10 cellular contexts compared by ENCODE assay signal in the genomic region with DNA sequence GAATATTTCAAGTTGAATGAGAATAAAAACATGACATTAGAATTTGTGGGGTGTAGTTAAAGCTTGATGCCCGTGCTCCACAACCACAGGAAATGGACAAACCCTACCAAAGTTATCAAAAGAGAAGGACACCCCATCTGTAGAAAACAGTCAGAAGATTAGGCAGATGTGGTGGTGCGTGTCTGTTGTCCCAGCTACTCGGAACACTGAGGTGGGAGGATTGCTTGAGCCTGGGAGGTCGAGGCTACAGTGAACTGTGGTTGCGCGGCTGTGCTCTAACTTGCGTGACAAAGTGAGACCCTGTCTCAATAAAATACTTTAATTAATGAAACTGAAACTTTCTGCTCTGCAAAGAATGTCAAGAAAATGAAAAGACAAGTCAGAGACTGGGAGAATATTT. TPM values are rescaled to one million over a fixed set of nuclear protein-coding genes. Genes with fewer than 3 reads are reported as not detected.
A peak's percentile ranks its signal among the peaks of the same experiment; 100 is the strongest.
DNase-seq lines count a peak whose midpoint lies in the region; ATAC-seq, FAIRE-seq and TF ChIP-seq lines count a peak whose summit lies in the region.
"Had no signal": no experiment of that assay in that cellular context is flagged by ENCODE, and none has a peak within 500 bp of the region (broad histone marks: within the 10 kb centered on the region; RNA-seq: fewer than 3 reads in every experiment).

No MANE protein-coding gene starts in this region.

- no peak for TF ChIP-seq RAD21 in H1 (IDR thresholded peaks at IDR 0.05 in 1 of 2, conservative IDR thresholded peaks at IDR 0.05 in 1 of 2; ENCODE audit: low read depth in 2 of 2, low read length in 2 of 2)

- H3K4me1 ChIP-seq in PC-3 (ENCODE audit: insufficient read depth, low read length) (peaks cover 33% of the 10 kb centered on the region), H1 (replicated peaks in 1 of 4; ENCODE audit: control insufficient read depth in 3 of 4, insufficient read depth in 4 of 4, low read length in 3 of 4) (peaks cover 4 to 15% (median 7%) of the 10 kb centered on the region in 4 experiments; a peak in 5 of 7 replicates), rectal smooth muscle tissue (ENCODE audit: control insufficient read depth, insufficient read depth, low read length) (no peaks in the 10 kb centered on the region), right lobe of liver (no peaks in the 10 kb centered on the region)

- DNase-seq in PC-3 (no peak), H1 (ENCODE audit: low read depth in 1 of 2, low spot score in 2 of 2) (no peak), NCI-H2171 treated with DMSO at 0.1 percent for 48 hours (lab: John Stamatoyannopoulos, UW) (no peak), right lobe of liver (no peak)
- no peak for DNase-seq in activated CD4-positive, alpha-beta T cell treated with anti-CD3 and anti-CD28 coated beads for 48 hours
- DNase-seq: activated gamma-delta T cell, NCI-H1417 had no signal

- 0 out of 2 replicates have a peak overlapping the region, but pooled peaks have one; percentile 72 for H2BK15ac ChIP-seq in H1 (ENCODE audit: low read length)

- intact Hi-C loops in PC-3 (cut with micrococcal nuclease), result loop anchor here (2.0 kb wide), 1 partner anchor 41 kb away; no protein-coding TSS in a partner anchor
- intact Hi-C loops in right lobe of liver (cut with DNase I), result no loop called here

- no peak for FAIRE-seq in H1 (lab: Jason Lieb, UNC)
- FAIRE-seq: colon had no signal

- H3K27me3 ChIP-seq in PC-3 (ENCODE audit: low read length) (no peaks in the 10 kb centered on the region), H1 (replicated peaks in 1 of 4; ENCODE audit: control insufficient read depth in 3 of 4, extremely low read depth in 1 of 4, insufficient read depth in 3 of 4, low read length in 3 of 4) (no peaks in the 10 kb centered on the region), rectal smooth muscle tissue (ENCODE audit: control insufficient read depth, insufficient read depth, low read length) (no peaks in the 10 kb centered on the region), right lobe of liver (no peaks in the 10 kb centered on the region)

- H2AK5ac ChIP-seq in H1 (ENCODE audit: low read depth, low read length), result no peak overlapping the region

- H3K36me3 ChIP-seq in PC-3 (ENCODE audit: low read depth, low read length) (no peaks in the 10 kb centered on the region), H1 (ENCODE audit: control insufficient read depth in 2 of 4, insufficient read depth in 4 of 4, low read length in 3 of 4) (peaks cover 0 to 2% (median 0%) of the 10 kb centered on the region in 4 experiments; a peak in 2 of 8 replicates), rectal smooth muscle tissue (ENCODE audit: control insufficient read depth, insufficient read depth, low read length) (peaks cover 3% of the 10 kb centered on the region), right lobe of liver (peaks cover 0 to 14% (median 0%) of the 10 kb centered on the region in 4 donors)

- H4K20me1 ChIP-seq in PC-3 (ENCODE audit: low read length) (no peaks in the 10 kb centered on the region), H1 (replicated peaks in 1 of 2; ENCODE audit: control insufficient read depth in 1 of 2, insufficient read depth in 2 of 2, low read length in 2 of 2) (peaks cover 0 to 18% of the 10 kb centered on the region in 2 experiments)

- no peak for ATAC-seq in PC-3
- no peak for ATAC-seq in right lobe of liver

- no peak overlapping the region for H4K8ac ChIP-seq in H1 (ENCODE audit: extremely low read depth, insufficient read depth, low read length)

- no peak overlapping the region for H3K27ac ChIP-seq in PC-3 (ENCODE audit: low read length)
- no peak overlapping the region for H3K27ac ChIP-seq in H1 (ENCODE audit: low read depth, low read length)
- H3K27ac ChIP-seq in rectal smooth muscle tissue (ENCODE audit: low read depth, low read length), result peak overlapping the region; percentile 92
- H3K27ac ChIP-seq in right lobe of liver, result no peak overlapping the region

- H4K91ac ChIP-seq in H1 (replicated peaks; ENCODE audit: insufficient read length, low read length), result no peak overlapping the region

- peak overlapping the region; percentile 95 for H3K4me2 ChIP-seq in PC-3 (ENCODE audit: low read length)
- peak overlapping the region; percentile 87 to 97; a peak in 2 of 4 replicates for H3K4me2 ChIP-seq in H1 (ENCODE audit: insufficient read depth in 1 of 2, low read depth in 2 of 2, low read length in 2 of 2)

- no peaks in the 10 kb centered on the region for H3K9me3 ChIP-seq in PC-3 (ENCODE audit: low read length)
- H3K9me3 ChIP-seq in H1 (ENCODE audit: insufficient read depth in 2 of 2, low read depth in 1 of 2, low read length in 1 of 2), result no peaks in the 10 kb centered on the region
- no peaks in the 10 kb centered on the region for H3K9me3 ChIP-seq in right lobe of liver

- no peak overlapping the region for H2BK120ac ChIP-seq in H1 (replicated peaks; ENCODE audit: low read depth, low read length)

- POLR2A ChIA-PET in PC-3 (lab: Charles Lee; ENCODE audit: unreplicated experiment), result no interaction called here
- POLR2A ChIA-PET in H1 (lab: Charles Lee; ENCODE audit: partially characterized antibody), result no interaction called here

- H2BK20ac ChIP-seq in H1 (ENCODE audit: low read length), result no peak overlapping the region

- no peak overlapping the region for H3K18ac ChIP-seq in H1 (ENCODE audit: extremely low read depth, low read length)

- no peak overlapping the region for H3K23ac ChIP-seq in H1 (ENCODE audit: insufficient read length)

- TF ChIP-seq CTCF in PC-3 (conservative IDR thresholded peaks at IDR 0.05; ENCODE audit: low read depth, low read length) (no peak), H1 (IDR thresholded peaks at IDR 0.05; ENCODE audit: control extremely low read depth in 1 of 3, insufficient read depth in 1 of 3, low read depth in 1 of 3, low read length in 3 of 3) (no peak), right lobe of liver (IDR thresholded peaks at IDR 0.05) (no peak)

- H3K79me2 ChIP-seq in PC-3 (ENCODE audit: low read length), result peaks cover 4% of the 10 kb centered on the region; the same call in 1 of the 2 replicates
- peaks cover 0 to 2% of the 10 kb centered on the region in 2 experiments; a peak in 1 of 4 replicates for H3K79me2 ChIP-seq in H1 (ENCODE audit: control insufficient read depth in 1 of 2, insufficient read depth in 2 of 2, low read length in 2 of 2)

- CTCF ChIA-PET in PC-3 (lab: Charles Lee) (no interaction called here), H1 (lab: Charles Lee; ENCODE audit: partially characterized antibody) (interaction anchor here (1.3 to 1.6 kb wide), 2 partner anchors 10 to 41 kb away, joined by 3 read pairs; no protein-coding TSS in a partner anchor)

- peak overlapping the region; percentile 95 for H2AFZ ChIP-seq in PC-3 (ENCODE audit: low read length)
- H2AFZ ChIP-seq in H1 (ENCODE audit: low read length), result no peak overlapping the region

- H3F3A ChIP-seq in PC-3 (ENCODE audit: low read length, unreplicated experiment), result no peaks in the 10 kb centered on the region

- no peak for TF ChIP-seq EP300 in H1 (IDR thresholded peaks at IDR 0.05; ENCODE audit: borderline replicate concordance in 1 of 2, low read depth in 2 of 2, low read length in 2 of 2)

- H3K4me3 ChIP-seq in GM08714 (ENCODE audit: low read length), result peak overlapping the region; percentile 67
- peak overlapping the region; percentile 96 for H3K4me3 ChIP-seq in PC-3 (ENCODE audit: low read length)
- 0 out of 8 replicates have a peak overlapping the region, but pooled peaks of 1 of the 4 experiments have one; percentile 93 for H3K4me3 ChIP-seq in H1 (ENCODE audit: extremely low read depth in 1 of 4, insufficient read depth in 2 of 4, low read depth in 3 of 4, low read length in 4 of 4)
- no peak overlapping the region for H3K4me3 ChIP-seq in rectal smooth muscle tissue (ENCODE audit: low read length)
- no peak overlapping the region for H3K4me3 ChIP-seq in right lobe of liver

- peak overlapping the region; percentile 54; the same call in 1 of the 2 replicates for H3K9ac ChIP-seq in PC-3 (ENCODE audit: low read length)
- no peak overlapping the region for H3K9ac ChIP-seq in H1 (replicated peaks in 1 of 4; ENCODE audit: extremely low read depth in 1 of 4, low read depth in 3 of 4, low read length in 3 of 4)
- H3K9ac ChIP-seq in rectal smooth muscle tissue (ENCODE audit: low read length), result no peak overlapping the region

- no peak overlapping the region for H2BK5ac ChIP-seq in H1 (ENCODE audit: low read depth, low read length)

- peaks cover 8% of the 10 kb centered on the region for H3K23me2 ChIP-seq in H1 (ENCODE audit: low read depth, low read length)

- H3K4ac ChIP-seq in H1 (replicated peaks; ENCODE audit: insufficient read length, low read depth, low read length), result no peak overlapping the region

- TF ChIP-seq POLR2A in H1 (IDR thresholded peaks at IDR 0.05; ENCODE audit: control extremely low read depth in 1 of 2, low read depth in 2 of 2, low read length in 2 of 2) (no peak), right lobe of liver (IDR thresholded peaks at IDR 0.05) (no peak)

- H2BK12ac ChIP-seq in H1 (ENCODE audit: low read depth, low read length), result no peak overlapping the region

- no peak overlapping the region for H3K14ac ChIP-seq in H1 (ENCODE audit: insufficient read length)

- 0 out of 2 replicates have a peak, but pooled peaks cover 2% of the 10 kb centered on the region for H3K79me1 ChIP-seq in H1 (ENCODE audit: low read depth, low read length)

- no peaks in the 10 kb centered on the region for H3K9me2 ChIP-seq in PC-3 (replicated peaks; ENCODE audit: low read length)

- WGBS in H1 (ENCODE audit: extremely low coverage in 1 of 2, insufficient coverage in 1 of 2, insufficient read length in 1 of 2, insufficient replicate concordance in 2 of 2, low coverage in 1 of 2, low lambda C conversion rate in 2 of 2, missing lambda C conversion rate in 1 of 2), 2 experiments, result 92% methylated on average over 7 of the region's 7 CpGs; no CpG with 5 or more reads in 1 of the 2 experiments
- 73% methylated on average over 7 of the region's 7 CpGs for WGBS in right lobe of liver (ENCODE audit: insufficient coverage, low coverage, low lambda C conversion rate, missing lambda C conversion rate)

- BruUV-seq in PC-3 (replicated peaks; lab: Mats Ljungman, UMichigan), result no TSS peak

- H4K5ac ChIP-seq in H1 (ENCODE audit: insufficient read length, low read depth, low read length), result no peak overlapping the region

- H3K56ac ChIP-seq in H1 (replicated peaks; ENCODE audit: insufficient read length, low read depth, low read length), result no peak overlapping the region

RNA-seq across cellular contexts. Expression of a gene that starts 1.5 kb away (rescaled TPM):
- total RNA-seq in PC-3 (2014; rRNA removed), result 41.7 and 49.5 TPM in 2 replicates
- total RNA-seq in H1 (2021; fragmentation: NEBNext Ultra II Directional; extraction: Animal tissue kit (Norgen Biotek cat#: 25700)), result 49.4 and 50.0 TPM in 2 replicates
- 24.9 and 44.8 TPM in 2 replicates for polyA plus RNA-seq in H1 (2011; rRNA removed)
- 16.4 TPM for polyA plus RNA-seq in H1 (2011; cell fraction: cytosol; rRNA removed)
- 43.3 TPM for polyA plus RNA-seq in H1 (2011; cell fraction: nucleus; rRNA removed)
- polyA plus RNA-seq in H1 (2012, experiment 1 of 2), result 38.0 to 56.9 TPM (median 53.3 TPM) in 4 replicates
- 50.4 TPM for polyA plus RNA-seq in H1 (2012, experiment 2 of 2)
- polyA plus RNA-seq in H1 (2013, experiment 1 of 2), result 48.1 TPM
- polyA plus RNA-seq in H1 (2013, experiment 2 of 2), result 48.0 TPM
- polyA minus RNA-seq in H1 (2011; rRNA and poly(A)+ RNA removed), result 6.2 and 7.1 TPM in 2 replicates
- 30.3 TPM for polyA minus RNA-seq in H1 (2011; cell fraction: cytosol; rRNA and poly(A)+ RNA removed)
- polyA minus RNA-seq in H1 (2011; cell fraction: nucleus; rRNA and poly(A)+ RNA removed), result 21.2 TPM
- total RNA-seq in right lobe of liver, result 1 to 10 TPM in 1 of 6 experiments, under 1 TPM in 3, not detected in 2; 0.31 to 1.7 (median 0.51) TPM

RNA-seq across cellular contexts. Expression of a gene that starts 30.3 kb away (rescaled TPM):
- total RNA-seq in PC-3 (2014; rRNA removed) (0.40 and 0.58 TPM in 2 replicates), right lobe of liver (100 to 1,000 TPM; 141 to 668 (median 417) TPM)
- total RNA-seq in H1 (2021; fragmentation: NEBNext Ultra II Directional; extraction: Animal tissue kit (Norgen Biotek cat#: 25700)), result 3.3 and 6.0 TPM in 2 replicates
- polyA plus RNA-seq in H1 (2011; rRNA removed), result 4.9 and 7.3 TPM in 2 replicates
- polyA plus RNA-seq in H1 (2011; cell fraction: cytosol; rRNA removed), result 5.2 TPM
- polyA plus RNA-seq in H1 (2011; cell fraction: nucleus; rRNA removed), result 21.4 TPM
- polyA plus RNA-seq in H1 (2012, experiment 1 of 2), result 5.9 to 9.8 TPM (median 7.8 TPM) in 4 replicates
- polyA plus RNA-seq in H1 (2012, experiment 2 of 2), result 2.3 TPM
- polyA plus RNA-seq in H1 (2013, experiment 1 of 2), result 3.9 TPM
- 4.0 TPM for polyA plus RNA-seq in H1 (2013, experiment 2 of 2)
- 3.0 and 4.7 TPM in 2 replicates for polyA minus RNA-seq in H1 (2011; rRNA and poly(A)+ RNA removed)
- 6.4 TPM for polyA minus RNA-seq in H1 (2011; cell fraction: cytosol; rRNA and poly(A)+ RNA removed)
- polyA minus RNA-seq in H1 (2011; cell fraction: nucleus; rRNA and poly(A)+ RNA removed), result 6.1 TPM

RNA-seq across cellular contexts. Expression of a gene that starts 42.9 kb away (rescaled TPM):
- total RNA-seq in PC-3 (2014; rRNA removed) (45.7 and 53.9 TPM in 2 replicates), right lobe of liver (100 to 1,000 TPM in 1 of 6 experiments, 10 to 100 TPM in 5; 37.0 to 103 (median 59.6) TPM)
- 96.1 and 102 TPM in 2 replicates for total RNA-seq in H1 (2021; fragmentation: NEBNext Ultra II Directional; extraction: Animal tissue kit (Norgen Biotek cat#: 25700))
- 123 and 139 TPM in 2 replicates for polyA plus RNA-seq in H1 (2011; rRNA removed)
- polyA plus RNA-seq in H1 (2011; cell fraction: cytosol; rRNA removed), result 103 TPM
- polyA plus RNA-seq in H1 (2011; cell fraction: nucleus; rRNA removed), result 268 TPM
- polyA plus RNA-seq in H1 (2012, experiment 1 of 2), result 69.5 to 87.3 TPM (median 75.9 TPM) in 4 replicates
- polyA plus RNA-seq in H1 (2012, experiment 2 of 2), result 71.3 TPM
- polyA plus RNA-seq in H1 (2013, experiment 1 of 2), result 69.2 TPM
- polyA plus RNA-seq in H1 (2013, experiment 2 of 2), result 66.2 TPM
- 177 and 193 TPM in 2 replicates for polyA minus RNA-seq in H1 (2011; rRNA and poly(A)+ RNA removed)
- 56.7 TPM for polyA minus RNA-seq in H1 (2011; cell fraction: cytosol; rRNA and poly(A)+ RNA removed)
- 69.8 TPM for polyA minus RNA-seq in H1 (2011; cell fraction: nucleus; rRNA and poly(A)+ RNA removed)

Comparison
In these comparisons a context has a peak if more than half of its experiments do, and no peak if none do; other contexts are left out.
1. H3K4me3 ChIP-seq: peak in GM08714 (single experiment) and PC-3 (single experiment); none in rectal smooth muscle tissue (single experiment) and right lobe of liver (0 of 3).
2. RNA of a gene that starts 1.5 kb away (total RNA-seq): 49.4 to 50.0 TPM in H1 and 41.7 to 49.5 TPM in PC-3; 0.31 to 1.7 TPM in right lobe of liver; every median in the first group is over 10 times any median in the second.
3. RNA of a gene that starts 30.3 kb away (total RNA-seq): 141 to 668 TPM in right lobe of liver; 3.3 to 6.0 TPM in H1 and 0.40 to 0.58 TPM in PC-3; every median in the first group is over 10 times any median in the second.